19 cellular contexts compared by ENCODE assay signal in genomic region chr14:50272498-50272897, GRCh38.
"Had no signal": no experiment of that assay in that cellular context is flagged by ENCODE, and none has a peak within 500 bp of the region (broad histone marks: within the 10 kb centered on the region; RNA-seq: fewer than 3 reads in every experiment).

No MANE protein-coding gene starts in this region.

- H3K9me3 ChIP-seq: body of pancreas, colonic mucosa, gastroesophageal sphincter, prostate gland, tibial nerve had no signal

- H3K27me3 ChIP-seq: body of pancreas, colonic mucosa, gastroesophageal sphincter, neural progenitor cell, tibial nerve had no signal

- DNase-seq: activated B cell treated with CpG ODN at 0.5 μM for 24 hours; activated CD4-positive, alpha-beta memory T cell treated with anti-CD3 and anti-CD28 coated beads for 36 hours; activated CD4-positive, alpha-beta T cell treated with anti-CD3 and anti-CD28 coated beads for 4 hours; amniotic stem cell; body of pancreas; central memory CD4-positive, alpha-beta T cell; colonic mucosa; left cardiac atrium; mesendoderm; naive thymus-derived CD4-positive, alpha-beta T cell; right cardiac atrium; stimulated activated CD4-positive, alpha-beta T cell treated with anti-CD3 and anti-CD28 coated beads, Interleukin-15, amount 100 ng/mL, for 24 hours; stimulated activated CD4-positive, alpha-beta T cell treated with anti-CD3 and anti-CD28 coated beads, Interleukin-2, amount 100 ng/mL, for 48 hours; T-helper 9 cell had no signal

- H3K27ac ChIP-seq: body of pancreas, colonic mucosa, gastroesophageal sphincter, neural progenitor cell, prostate gland, skin epidermis, tibial nerve had no signal

- H3K9ac ChIP-seq: neural progenitor cell had no signal

- ATAC-seq: body of pancreas; gastroesophageal sphincter; left cardiac atrium; naive thymus-derived CD4-positive, alpha-beta T cell; right cardiac atrium had no signal

- H3K4me3 ChIP-seq: body of pancreas, colonic mucosa, gastroesophageal sphincter, neural progenitor cell, prostate gland, skin epidermis, tibial nerve had no signal

- H3K4me1 ChIP-seq: body of pancreas, colonic mucosa, gastroesophageal sphincter, neural progenitor cell, prostate gland, tibial nerve had no signal

- H3K4me2 ChIP-seq: neural progenitor cell had no signal

- H2AFZ ChIP-seq: neural progenitor cell had no signal

- H3K36me3 ChIP-seq: colonic mucosa, neural progenitor cell, prostate gland had no signal
